Comparison of ENCODE assay signal across 8 cellular contexts in genomic region chr3:186772886-186773417, GRCh38. TPM values are rescaled to one million over a fixed set of nuclear protein-coding genes. Genes with fewer than 3 reads are reported as not detected.
DNase-seq lines count a peak whose midpoint lies in the region; ATAC-seq and TF ChIP-seq lines count a peak whose summit lies in the region.

No MANE protein-coding gene starts in this region.

- TF ChIP-seq CTCF in AG10803 (conservative IDR thresholded peaks at IDR 0.05; ENCODE audit: low read length) = no peak

- H3K23ac ChIP-seq in mesendoderm (ENCODE audit: low read length) = no peak overlapping the region

- no peak overlapping the region for H3K4ac ChIP-seq in mesendoderm (ENCODE audit: low read depth, low read length)

- H3K79me1 ChIP-seq in mesendoderm (ENCODE audit: low read length) = no peaks in the 10 kb centered on the region

- no peak overlapping the region for H3K18ac ChIP-seq in mesendoderm (ENCODE audit: low read length)

- H3K27ac ChIP-seq in mesendoderm (ENCODE audit: low read depth, low read length) = no peak overlapping the region

- DNase-seq in AG10803 (ENCODE audit: low read depth) = peak; percentile 41
- DNase-seq in activated CD4-positive, CD25-positive, alpha-beta regulatory T cell treated with anti-CD3 and anti-CD28 coated beads, Interleukin-2, amount 50 U/mL, for 72 hours = peak; percentile 75
- peak; percentile 69 for DNase-seq in dermis blood vessel endothelial cell
- DNase-seq in mesendoderm = no peak
- DNase-seq in stimulated activated CD8-positive, alpha-beta memory T cell treated with anti-CD3 and anti-CD28 coated beads, Interleukin-15, amount 100 ng/mL, for 4 hours (ENCODE audit: low read depth in 2 of 2) = peak; percentile 43 to 48
- DNase-seq in retina = no peak

- no peak overlapping the region for H2BK15ac ChIP-seq in mesendoderm (replicated peaks; ENCODE audit: low read depth)

- H4K5ac ChIP-seq in mesendoderm (ENCODE audit: low read length) = no peak overlapping the region

- peak overlapping the region; percentile 53 for H3K56ac ChIP-seq in mesendoderm (ENCODE audit: low read length)

- no peak overlapping the region for H3K4me2 ChIP-seq in mesendoderm (ENCODE audit: low read length)

- H4K8ac ChIP-seq in mesendoderm (ENCODE audit: low read depth, low read length) = no peak overlapping the region

- no peak overlapping the region for H2BK5ac ChIP-seq in mesendoderm (ENCODE audit: low read length)

- no peak overlapping the region for H3K9ac ChIP-seq in mesendoderm (ENCODE audit: low read length)

- H2AK5ac ChIP-seq in mesendoderm (ENCODE audit: low read length) = no peak overlapping the region

- H3K79me2 ChIP-seq in mesendoderm (ENCODE audit: control insufficient read depth, insufficient read depth, low read length) = no peaks in the 10 kb centered on the region

- peaks cover 3% of the 10 kb centered on the region for H3K4me1 ChIP-seq in mesendoderm (ENCODE audit: control insufficient read depth, low read depth, low read length)

- H3K4me3 ChIP-seq in AG10803 (ENCODE audit: low read length) (peak overlapping the region; percentile 55), mesendoderm (ENCODE audit: low read length) (no peak overlapping the region)

- H2BK120ac ChIP-seq in mesendoderm (ENCODE audit: low read depth, low read length) = no peak overlapping the region

- H3K27me3 ChIP-seq in mesendoderm (ENCODE audit: insufficient read depth, low read length, poor library complexity) = no peaks in the 10 kb centered on the region

- no CpG with 5 or more reads among the region's 19 CpGs for WGBS in mesendoderm (ENCODE audit: extremely low coverage, insufficient coverage, low lambda C conversion rate)

- no peaks in the 10 kb centered on the region for H3K36me3 ChIP-seq in mesendoderm (ENCODE audit: control insufficient read depth, insufficient read depth, low read length)

- ATAC-seq in GM19043 (IDR thresholded peaks at IDR 0.05; ENCODE audit: low read depth, unreplicated experiment) = peak; percentile 93
- peak; percentile 95 for ATAC-seq in HG03354 (IDR thresholded peaks at IDR 0.05; ENCODE audit: poor library complexity, severe bottlenecking, unreplicated experiment)

RNA-seq across cellular contexts. Expression of gene EIF4A2, which starts 10.4 kb away (rescaled TPM):
- total RNA-seq in dermis blood vessel endothelial cell = 564 and 1,344 TPM in 2 replicates
- polyA plus RNA-seq in mesendoderm (2013, experiment 1 of 2) = 154 TPM
- 151 TPM for polyA plus RNA-seq in mesendoderm (2013, experiment 2 of 2)

RNA-seq across cellular contexts. Expression of gene RFC4, which starts 33.3 kb away (rescaled TPM):
- total RNA-seq in dermis blood vessel endothelial cell = 27.9 and 32.0 TPM in 2 replicates
- polyA plus RNA-seq in mesendoderm (2013, experiment 1 of 2) = 79.0 TPM
- 77.1 TPM for polyA plus RNA-seq in mesendoderm (2013, experiment 2 of 2)

RNA-seq across cellular contexts. Expression of gene KNG1, which starts 55.8 kb away (rescaled TPM):
- total RNA-seq in dermis blood vessel endothelial cell = not detected in 2 replicates
- 0.04 TPM for polyA plus RNA-seq in mesendoderm (2013, experiment 1 of 2)
- polyA plus RNA-seq in mesendoderm (2013, experiment 2 of 2) = 0.04 TPM

Comparison
In these comparisons a context has a peak if more than half of its experiments do, and no peak if none do; other contexts are left out.
1. DNase-seq: peak in AG10803 (single experiment), activated CD4-positive, CD25-positive, alpha-beta regulatory T cell treated with anti-CD3 and anti-CD28 coated beads, Interleukin-2, amount 50 U/mL, for 72 hours (single experiment), dermis blood vessel endothelial cell (single experiment) and stimulated activated CD8-positive, alpha-beta memory T cell treated with anti-CD3 and anti-CD28 coated beads, Interleukin-15, amount 100 ng/mL, for 4 hours (2 of 2); none in mesendoderm (single experiment) and retina (single experiment).